In the genomic region with DNA sequence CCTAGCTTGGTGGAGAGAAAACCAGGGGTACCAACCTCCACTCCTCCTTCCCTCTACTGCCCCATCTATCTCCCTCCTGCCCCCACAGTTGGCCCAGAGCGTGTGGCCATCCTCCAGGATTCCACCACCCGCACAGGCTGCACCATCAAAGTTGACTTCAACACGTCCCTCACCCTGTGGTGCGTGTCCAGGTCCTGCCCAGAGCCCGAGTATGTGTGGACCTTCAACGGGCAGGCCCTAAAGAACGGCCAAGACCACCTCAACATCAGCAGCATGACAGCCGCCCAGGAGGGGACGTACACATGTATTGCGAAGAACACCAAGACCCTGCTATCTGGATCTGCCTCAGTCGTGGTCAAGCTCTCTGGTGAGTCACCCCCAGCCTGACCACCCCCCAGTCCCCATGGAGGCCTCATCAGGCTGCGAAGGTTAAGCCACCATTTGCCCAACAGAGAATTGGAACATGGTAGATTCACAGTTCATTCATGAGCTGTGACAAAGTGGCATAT, we compare ENCODE assay signal across 1 cellular context.
TF ChIP-seq lines count a peak whose summit lies in the region.

No MANE protein-coding gene starts in this region.

TF ChIP-seq in K562, 482 proteins besides CTCF, POLR2A, EP300 and RAD21:
- TF ChIP-seq ATF3 (IDR thresholded peaks at IDR 0.05) (0 out of 2 replicates have a peak, but pooled peaks have one; percentile 25), ATF3 (CRISPR knock-in tag; conservative IDR thresholded peaks at IDR 0.05) (no peak), JUND (IDR thresholded peaks at IDR 0.05; ENCODE audit: borderline replicate concordance, low read depth, low read length) (0 out of 2 replicates have a peak, but pooled peaks have one; percentile 6), JUND (tag; IDR thresholded peaks at IDR 0.05; ENCODE audit: borderline replicate concordance, low read depth, low read length) (no peak), PRMT5 (CRISPR knock-in tag; IDR thresholded peaks at IDR 0.05) (no peak), TEAD1 (CRISPR knock-in tag; IDR thresholded peaks at IDR 0.05) (no peak), ZBTB8A (IDR thresholded peaks at IDR 0.05; ENCODE audit: partially characterized antibody) (no peak)
- TF ChIP-seq, protein P1, sequence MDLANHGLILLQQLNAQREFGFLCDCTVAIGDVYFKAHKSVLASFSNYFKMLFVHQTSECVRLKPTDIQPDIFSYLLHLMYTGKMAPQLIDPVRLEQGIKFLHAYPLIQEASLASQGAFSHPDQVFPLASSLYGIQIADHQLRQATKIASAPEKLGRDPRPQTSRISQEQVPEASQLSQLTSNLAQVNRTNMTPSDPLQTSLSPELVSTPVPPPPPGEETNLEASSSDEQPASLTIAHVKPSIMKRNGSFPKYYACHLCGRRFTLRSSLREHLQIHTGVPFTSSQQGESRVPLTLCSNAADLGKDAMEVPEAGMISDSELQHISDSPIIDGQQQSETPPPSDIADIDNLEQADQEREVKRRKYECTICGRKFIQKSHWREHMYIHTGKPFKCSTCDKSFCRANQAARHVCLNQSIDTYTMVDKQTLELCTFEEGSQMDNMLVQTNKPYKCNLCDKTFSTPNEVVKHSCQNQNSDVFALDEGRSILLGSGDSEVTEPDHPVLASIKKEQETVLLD (IDR thresholded peaks at IDR 0.05), result no peak
